Comparison of ENCODE assay signal across 9 cellular contexts in genomic region chr19:8569066-8569761, GRCh38. TPM values are rescaled to one million over a fixed set of nuclear protein-coding genes. Genes with fewer than 3 reads are reported as not detected.
A peak's percentile ranks its signal among the peaks of the same experiment; 100 is the strongest.
DNase-seq lines count a peak whose midpoint lies in the region; ATAC-seq and TF ChIP-seq lines count a peak whose summit lies in the region.
"Had no signal": no experiment of that assay in that cellular context is flagged by ENCODE, and none has a peak within 500 bp of the region (broad histone marks: within the 10 kb centered on the region; RNA-seq: fewer than 3 reads in every experiment).

No MANE protein-coding gene starts in this region.

- peak overlapping the region; percentile 41 for H3K4me3 Mint-ChIP-seq in activated naive CD8-positive, alpha-beta T cell treated with anti-CD3 and anti-CD28 coated beads, Interleukin-2, amount 50 U/mL, for 24 hours

- TF ChIP-seq CTCF in WERI-Rb-1 (IDR thresholded peaks at IDR 0.05; ENCODE audit: low read depth, low read length), result no peak

- H3K27me3 Mint-ChIP-seq in activated naive CD8-positive, alpha-beta T cell treated with anti-CD3 and anti-CD28 coated beads, Interleukin-2, amount 50 U/mL, for 24 hours, result no peaks in the 10 kb centered on the region

- intact Hi-C loops in left colon (cut with DNase I, micrococcal nuclease), result no loop called here

- DNase-seq in SKM-1 (lab: John Stamatoyannopoulos, UW; ENCODE audit: unreplicated experiment) (peak; percentile 95), left colon (peak; percentile 19 to 66), substantia nigra (lab: John Stamatoyannopoulos, UW) (peak in 17 of 49 donors; percentile 6 to 47 (median 24)), WERI-Rb-1 (no peak), putamen (ENCODE audit: low spot score) (no peak)
- DNase-seq in activated naive CD8-positive, alpha-beta T cell treated with anti-CD3 and anti-CD28 coated beads, Interleukin-2, amount 50 U/mL, for 24 hours, result peak; percentile 65

- ATAC-seq in GM18498 (IDR thresholded peaks at IDR 0.05; ENCODE audit: unreplicated experiment) (peak; percentile 74), HG03095 (IDR thresholded peaks at IDR 0.05; ENCODE audit: unreplicated experiment) (peak; percentile 83), left colon (peak; percentile 44)
- peak; percentile 90 for ATAC-seq in activated naive CD8-positive, alpha-beta T cell treated with anti-CD3 and anti-CD28 coated beads, Interleukin-2, amount 50 U/mL, for 24 hours

- H3K27ac ChIP-seq in substantia nigra (ENCODE audit: low read depth, low read length, poor library complexity, severe bottlenecking) (peak overlapping the region; percentile 21), WERI-Rb-1 (no peak overlapping the region)
- H3K27ac ChIP-seq: VCaP had no signal

- H3K4me1 Mint-ChIP-seq in activated naive CD8-positive, alpha-beta T cell treated with anti-CD3 and anti-CD28 coated beads, Interleukin-2, amount 50 U/mL, for 24 hours, result peaks cover 70% of the 10 kb centered on the region

- no peak overlapping the region for H3K4me3 ChIP-seq in WERI-Rb-1 (ENCODE audit: low read depth, low read length)

- H3K27ac Mint-ChIP-seq in activated naive CD8-positive, alpha-beta T cell treated with anti-CD3 and anti-CD28 coated beads, Interleukin-2, amount 50 U/mL, for 24 hours, result peak overlapping the region; percentile 83

- H3K36me3 Mint-ChIP-seq in activated naive CD8-positive, alpha-beta T cell treated with anti-CD3 and anti-CD28 coated beads, Interleukin-2, amount 50 U/mL, for 24 hours (ENCODE audit: low read depth), result peaks cover 4% of the 10 kb centered on the region

- no peaks in the 10 kb centered on the region for H3K9me3 Mint-ChIP-seq in activated naive CD8-positive, alpha-beta T cell treated with anti-CD3 and anti-CD28 coated beads, Interleukin-2, amount 50 U/mL, for 24 hours

- H3K9me3 ChIP-seq in WERI-Rb-1 (ENCODE audit: severe bottlenecking), result no peaks in the 10 kb centered on the region

- no peaks in the 10 kb centered on the region for H3K36me3 ChIP-seq in WERI-Rb-1

- H3K27me3 ChIP-seq in WERI-Rb-1 (ENCODE audit: insufficient read depth, low read depth, severe bottlenecking), result peaks cover 10% of the 10 kb centered on the region

RNA-seq across cellular contexts. Expression of gene MYO1F, which starts 8.0 kb away (rescaled TPM):
- total RNA-seq in left colon, result 10 to 100 TPM in 1 of 2 donors, 1 to 10 TPM in 1; 5.4 to 12.1 TPM

RNA-seq across cellular contexts. Expression of gene ADAMTS10, which starts 41.3 kb away (rescaled TPM):
- 1 to 10 TPM; 4.2 to 8.9 TPM for total RNA-seq in left colon

RNA-seq across cellular contexts. Expression of gene ZNF414, which starts 55.2 kb away (rescaled TPM):
- 10 to 100 TPM; 22.1 to 22.4 TPM for total RNA-seq in left colon

Comparison
In these comparisons a context has a peak if more than half of its experiments do, and no peak if none do; other contexts are left out.
1. DNase-seq: peak in SKM-1 (single experiment), activated naive CD8-positive, alpha-beta T cell treated with anti-CD3 and anti-CD28 coated beads, Interleukin-2, amount 50 U/mL, for 24 hours (single experiment) and left colon (2 of 2); none in WERI-Rb-1 (single experiment) and putamen (single experiment).
2. Peak in every context shown above with its lines, with median percentiles within 50 percentile points of each other: ATAC-seq.